ENCODE assay signal across 10 cellular contexts in the genomic region with DNA sequence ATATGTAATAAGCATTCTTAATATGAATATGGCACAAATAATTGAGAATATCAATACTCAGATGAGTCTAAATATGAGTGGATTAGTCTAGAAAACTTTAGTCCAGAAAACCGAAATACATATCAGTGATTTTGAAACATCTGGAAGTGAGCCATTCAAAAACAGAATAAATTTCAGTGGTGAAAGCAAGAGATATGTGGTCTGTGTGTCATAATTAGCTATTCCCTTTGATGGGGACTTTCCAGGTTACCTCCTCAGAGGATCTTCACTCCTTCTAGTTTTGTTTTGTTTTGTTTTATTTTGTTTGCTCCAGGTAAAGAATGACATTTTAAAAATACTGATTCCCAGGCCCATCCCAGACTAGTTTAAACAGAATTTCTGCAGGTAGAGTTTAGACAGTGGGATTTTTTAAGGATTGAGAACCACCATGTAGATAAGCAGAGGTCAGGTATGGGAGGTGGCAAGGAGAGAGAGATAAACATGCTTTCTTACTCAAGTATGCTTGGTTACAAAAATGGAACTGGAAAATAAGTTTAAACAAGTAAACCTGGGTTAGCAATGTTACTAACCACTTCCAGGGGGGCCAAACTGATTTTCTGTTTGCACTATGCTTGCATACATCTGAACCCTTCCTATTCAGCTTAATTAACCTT.
A peak's percentile ranks its signal among the peaks of the same experiment; 100 is the strongest.
DNase-seq lines count a peak whose midpoint lies in the region; ATAC-seq and TF ChIP-seq lines count a peak whose summit lies in the region.
"Had no signal": no experiment of that assay in that cellular context is flagged by ENCODE, and none has a peak within 500 bp of the region (broad histone marks: within the 10 kb centered on the region; RNA-seq: fewer than 3 reads in every experiment).

No MANE protein-coding gene starts in this region.

- no peaks in the 10 kb centered on the region for H3K36me3 Mint-ChIP-seq in WTC11

- no peak overlapping the region for H3K27ac Mint-ChIP-seq in WTC11

- DNase-seq in fibroblast of villous mesenchyme (ENCODE audit: low read depth) (peak; percentile 7), WTC11 (ENCODE audit: low spot score) (no peak), mesendoderm (no peak), NCI-H748 treated with DMSO at 0.1 percent for 48 hours (lab: John Stamatoyannopoulos, UW) (no peak)
- DNase-seq in activated CD8-positive, alpha-beta memory T cell treated with anti-CD3 and anti-CD28 coated beads, Interleukin-2, amount 50 U/mL, for 4 hours: no peak
- DNase-seq: NCI-H1930 had no signal

- no peaks in the 10 kb centered on the region for H3K9me3 Mint-ChIP-seq in WTC11

- TF ChIP-seq CTCF in fibroblast of villous mesenchyme (IDR thresholded peaks at IDR 0.05; ENCODE audit: insufficient read depth, low read depth, low read length): no peak
- no peak for TF ChIP-seq CTCF in WTC11 (IDR thresholded peaks at IDR 0.05)

- no CpG with 5 or more reads among the region's 1 CpG for WGBS in mesendoderm (ENCODE audit: extremely low coverage, insufficient coverage, low lambda C conversion rate)

- H2BK5ac ChIP-seq in mesendoderm (ENCODE audit: low read length): no peak overlapping the region

- POLR2A ChIA-PET in WTC11 (lab: Charles Lee): no interaction called here

- no peaks in the 10 kb centered on the region for H3K27me3 ChIP-seq in mesendoderm (ENCODE audit: insufficient read depth, low read length, poor library complexity)

- H3K4me3 ChIP-seq in fibroblast of villous mesenchyme (ENCODE audit: low read depth, low read length): no peak overlapping the region
- no peak overlapping the region for H3K4me3 ChIP-seq in mesendoderm (ENCODE audit: low read length)

- no peak overlapping the region for H3K4me2 ChIP-seq in mesendoderm (ENCODE audit: low read length)

- no peaks in the 10 kb centered on the region for H3K4me1 Mint-ChIP-seq in WTC11

- no peak overlapping the region for H3K9ac ChIP-seq in mesendoderm (ENCODE audit: low read length)
- H3K9ac ChIP-seq: parathyroid adenoma had no signal

- H2BK120ac ChIP-seq in mesendoderm (ENCODE audit: low read depth, low read length): no peak overlapping the region

- H3K56ac ChIP-seq in mesendoderm (ENCODE audit: low read length): no peak overlapping the region

- ATAC-seq in GM18868 (IDR thresholded peaks at IDR 0.05; ENCODE audit: unreplicated experiment) (peak; percentile 84), GM21576 (IDR thresholded peaks at IDR 0.05; ENCODE audit: unreplicated experiment) (peak; percentile 79), HG03342 (IDR thresholded peaks at IDR 0.05; ENCODE audit: unreplicated experiment) (peak; percentile 78), WTC11 (no peak)

- no peaks in the 10 kb centered on the region for H3K79me1 ChIP-seq in mesendoderm (ENCODE audit: low read length)

- no peak overlapping the region for H2BK15ac ChIP-seq in mesendoderm (replicated peaks; ENCODE audit: low read depth)

- H3K36me3 ChIP-seq in mesendoderm (ENCODE audit: control insufficient read depth, insufficient read depth, low read length): no peaks in the 10 kb centered on the region

- no peak overlapping the region for H3K4me3 Mint-ChIP-seq in WTC11

- H4K5ac ChIP-seq in mesendoderm (ENCODE audit: low read length): no peak overlapping the region

- H3K27me3 Mint-ChIP-seq in WTC11 (ENCODE audit: low read depth): no peaks in the 10 kb centered on the region

- H3K27ac ChIP-seq in mesendoderm (ENCODE audit: low read depth, low read length): no peak overlapping the region
- H3K27ac ChIP-seq: parathyroid adenoma had no signal

- H4K8ac ChIP-seq in mesendoderm (ENCODE audit: low read depth, low read length): no peak overlapping the region

- H3K23ac ChIP-seq in mesendoderm (ENCODE audit: low read length): no peak overlapping the region

- H3K18ac ChIP-seq in mesendoderm (ENCODE audit: low read length): no peak overlapping the region

- H3K79me2 ChIP-seq in mesendoderm (ENCODE audit: control insufficient read depth, insufficient read depth, low read length): no peaks in the 10 kb centered on the region
- H3K79me2 ChIP-seq: parathyroid adenoma had no signal

- CTCF ChIA-PET in WTC11 (lab: Charles Lee): interaction anchor here (1.5 kb wide), 1 partner anchor 10 kb away, joined by 5 read pairs; no protein-coding TSS in a partner anchor

- H2AK5ac ChIP-seq in mesendoderm (ENCODE audit: low read length): no peak overlapping the region

- no peak overlapping the region for H3K4ac ChIP-seq in mesendoderm (ENCODE audit: low read depth, low read length)

- no peaks in the 10 kb centered on the region for H3K4me1 ChIP-seq in mesendoderm (ENCODE audit: control insufficient read depth, low read depth, low read length)
- H3K4me1 ChIP-seq: parathyroid adenoma had no signal

TF ChIP-seq in WTC11, 78 proteins besides CTCF, POLR2A, EP300 and RAD21:
- TF ChIP-seq, protein P1, sequence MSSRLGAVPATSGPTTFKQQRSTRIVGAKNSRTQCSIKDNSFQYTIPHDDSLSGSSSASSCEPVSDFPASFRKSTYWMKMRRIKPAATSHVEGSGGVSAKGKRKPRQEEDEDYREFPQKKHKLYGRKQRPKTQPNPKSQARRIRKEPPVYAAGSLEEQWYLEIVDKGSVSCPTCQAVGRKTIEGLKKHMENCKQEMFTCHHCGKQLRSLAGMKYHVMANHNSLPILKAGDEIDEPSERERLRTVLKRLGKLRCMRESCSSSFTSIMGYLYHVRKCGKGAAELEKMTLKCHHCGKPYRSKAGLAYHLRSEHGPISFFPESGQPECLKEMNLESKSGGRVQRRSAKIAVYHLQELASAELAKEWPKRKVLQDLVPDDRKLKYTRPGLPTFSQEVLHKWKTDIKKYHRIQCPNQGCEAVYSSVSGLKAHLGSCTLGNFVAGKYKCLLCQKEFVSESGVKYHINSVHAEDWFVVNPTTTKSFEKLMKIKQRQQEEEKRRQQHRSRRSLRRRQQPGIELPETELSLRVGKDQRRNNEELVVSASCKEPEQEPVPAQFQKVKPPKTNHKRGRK (CRISPR knock-in tag; IDR thresholded peaks at IDR 0.05; ENCODE audit: borderline replicate concordance): no peak
